8 cellular contexts compared by ENCODE assay signal in the genomic region with DNA sequence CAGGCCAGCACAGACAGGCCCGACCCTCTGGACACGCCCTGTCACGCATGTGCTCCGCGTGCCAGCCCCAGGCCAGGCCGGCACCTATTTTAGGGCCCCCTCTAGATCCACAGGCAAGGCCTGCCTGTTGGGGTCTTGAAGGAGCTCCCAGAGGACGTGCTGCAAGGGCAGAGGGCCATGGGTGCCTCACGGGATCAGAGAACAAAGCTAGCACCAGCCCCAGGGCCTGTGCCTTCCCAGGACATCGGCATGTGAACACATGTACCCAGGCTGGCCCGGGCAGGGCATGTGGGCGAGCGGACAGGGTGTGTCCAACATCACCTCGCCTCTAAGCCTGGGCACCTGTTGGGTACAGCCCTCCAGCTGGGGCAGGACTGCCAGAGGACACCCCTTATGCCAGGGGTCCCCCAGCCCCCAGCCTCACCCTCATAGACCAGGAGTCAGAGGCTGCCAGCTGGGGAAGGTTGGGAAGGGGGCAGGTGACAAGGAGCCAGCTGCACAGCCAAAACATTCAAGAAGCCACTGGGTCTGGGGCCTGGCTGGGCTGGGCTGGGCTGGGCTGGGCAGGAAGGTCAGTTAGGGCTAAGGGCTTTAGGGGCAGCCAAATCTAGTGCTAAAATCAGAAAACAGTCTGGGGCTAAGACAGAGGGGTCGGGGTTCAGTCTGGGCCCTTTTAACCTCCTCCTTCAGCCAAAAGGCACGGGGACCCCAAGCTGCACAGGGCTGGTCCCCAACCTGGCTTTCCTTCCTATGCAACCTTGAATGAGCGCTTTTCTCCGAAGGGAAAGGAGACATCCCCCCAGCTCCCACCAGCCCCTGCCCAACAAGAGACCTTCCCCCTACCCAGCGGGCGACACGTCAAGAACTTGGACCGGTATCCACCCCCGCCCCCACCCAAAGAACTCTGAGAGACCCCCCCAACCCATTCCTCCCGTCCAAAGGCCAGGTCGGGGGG. TPM values are rescaled to one million over a fixed set of nuclear protein-coding genes. Genes with fewer than 3 reads are reported as not detected.
DNase-seq lines count a peak whose midpoint lies in the region; ATAC-seq and TF ChIP-seq lines count a peak whose summit lies in the region.

No MANE protein-coding gene starts in this region.

- H3K4me1 Mint-ChIP-seq in Calu3 (ENCODE audit: low read depth, unreplicated experiment) (peaks cover 21% of the 10 kb centered on the region), immature natural killer cell (peaks cover 70 to 73% of the 10 kb centered on the region in 2 donors)
- peaks cover 61% of the 10 kb centered on the region for H3K4me1 Mint-ChIP-seq in stimulated activated naive CD8-positive, alpha-beta T cell treated with anti-CD3 and anti-CD28 coated beads, Interleukin-15, Interleukin-2, amounts not matched to agents 100 ng/mL and 50 ng/mL, for 24 hours (ENCODE audit: low read depth)

- H3F3A ChIP-seq in OCI-LY1 (ENCODE audit: insufficient read depth, low read length): no peaks in the 10 kb centered on the region

- H3K4me3 Mint-ChIP-seq in Calu3 (ENCODE audit: low read depth, unreplicated experiment) (peak overlapping the region; percentile 86), immature natural killer cell (peak overlapping the region; percentile 89 to 96 (median 94))
- H3K4me3 Mint-ChIP-seq in stimulated activated naive CD8-positive, alpha-beta T cell treated with anti-CD3 and anti-CD28 coated beads, Interleukin-15, Interleukin-2, amounts not matched to agents 100 ng/mL and 50 ng/mL, for 24 hours: peak overlapping the region; percentile 90

- no peaks in the 10 kb centered on the region for H3K9me3 ChIP-seq in OCI-LY1 (ENCODE audit: low read length)
- H3K9me3 ChIP-seq in body of pancreas: no peaks in the 10 kb centered on the region

- intact Hi-C loops in Calu3 (cut with micrococcal nuclease; ENCODE audit: unreplicated experiment) (no loop called here), body of pancreas (cut with DNase I) (no loop called here)

- H3K27me3 ChIP-seq in OCI-LY1 (ENCODE audit: insufficient read depth, low read length) (no peaks in the 10 kb centered on the region), body of pancreas (no peaks in the 10 kb centered on the region)

- peak in 2 of 3 donors; percentile 32 to 56 for TF ChIP-seq POLR2A in body of pancreas (IDR thresholded peaks at IDR 0.05)

- CTCF ChIA-PET in Calu3 (lab: Charles Lee): interaction anchor here (0.6 to 0.7 kb wide), 2 partner anchors 20 to 165 kb away, joined by 3 to 4 read pairs; no protein-coding TSS in a partner anchor

- no peak overlapping the region for H2AFZ ChIP-seq in OCI-LY1 (ENCODE audit: low read length)

- H4K20me1 ChIP-seq in OCI-LY1 (ENCODE audit: insufficient read depth, low read length): no peaks in the 10 kb centered on the region

- H3K4me2 ChIP-seq in OCI-LY1 (ENCODE audit: low read length): peak overlapping the region; percentile 68

- H3K36me3 Mint-ChIP-seq in Calu3 (ENCODE audit: insufficient read depth, unreplicated experiment): peaks cover 89% of the 10 kb centered on the region
- H3K36me3 Mint-ChIP-seq in immature natural killer cell: no peaks in the 10 kb centered on the region
- peaks cover 38% of the 10 kb centered on the region for H3K36me3 Mint-ChIP-seq in stimulated activated naive CD8-positive, alpha-beta T cell treated with anti-CD3 and anti-CD28 coated beads, Interleukin-15, Interleukin-2, amounts not matched to agents 100 ng/mL and 50 ng/mL, for 24 hours (ENCODE audit: low read depth)

- H3K9me2 ChIP-seq in OCI-LY1 (ENCODE audit: low read depth, low read length): no peaks in the 10 kb centered on the region

- peak overlapping the region; percentile 52; the same call in 1 of the 2 replicates for H3K9ac ChIP-seq in OCI-LY1 (ENCODE audit: low read length)

- WGBS in body of pancreas, 2 donors: 16 to 43% methylated on average over 12 to 24 of the region's 24 CpGs

- no peaks in the 10 kb centered on the region for H3K27me3 Mint-ChIP-seq in Calu3 (ENCODE audit: unreplicated experiment)
- peaks cover 59 to 76% (median 74%) of the 10 kb centered on the region in 3 donors for H3K27me3 Mint-ChIP-seq in immature natural killer cell (ENCODE audit: low read depth in 3 of 3)
- no peaks in the 10 kb centered on the region for H3K27me3 Mint-ChIP-seq in stimulated activated naive CD8-positive, alpha-beta T cell treated with anti-CD3 and anti-CD28 coated beads, Interleukin-15, Interleukin-2, amounts not matched to agents 100 ng/mL and 50 ng/mL, for 24 hours

- H3K9me3 Mint-ChIP-seq in Calu3 (ENCODE audit: low read depth, unreplicated experiment) (no peaks in the 10 kb centered on the region), immature natural killer cell (peaks cover 0 to 9% (median 1%) of the 10 kb centered on the region in 6 donors)
- H3K9me3 Mint-ChIP-seq in stimulated activated naive CD8-positive, alpha-beta T cell treated with anti-CD3 and anti-CD28 coated beads, Interleukin-15, Interleukin-2, amounts not matched to agents 100 ng/mL and 50 ng/mL, for 24 hours: no peaks in the 10 kb centered on the region

- H3K27ac ChIP-seq in OCI-LY1 (ENCODE audit: low read depth, low read length, poor library complexity, severe bottlenecking): no peak overlapping the region
- peak overlapping the region; percentile 90 to 96 (median 94) for H3K27ac ChIP-seq in body of pancreas

- BruUV-seq in Calu3 (replicated peaks; lab: Mats Ljungman, UMichigan): TSS peak; percentile 49

- H3K36me3 ChIP-seq in OCI-LY1 (ENCODE audit: insufficient read depth, low read length) (no peaks in the 10 kb centered on the region), body of pancreas (replicated peaks in 1 of 2; ENCODE audit: insufficient read depth in 1 of 2, low read depth in 2 of 2) (no peaks in the 10 kb centered on the region)

- peak overlapping the region; percentile 59 for H3K4me3 ChIP-seq in OCI-LY1 (ENCODE audit: low read depth, low read length, poor library complexity, severe bottlenecking)
- peak overlapping the region; percentile 76 to 96 for H3K4me3 ChIP-seq in body of pancreas

- H3K4me1 ChIP-seq in OCI-LY1 (ENCODE audit: insufficient read depth, low read length, severe bottlenecking): peaks cover 51% of the 10 kb centered on the region
- H3K4me1 ChIP-seq in body of pancreas: peaks cover 62% of the 10 kb centered on the region

- H3K27ac Mint-ChIP-seq in Calu3 (ENCODE audit: unreplicated experiment) (peak overlapping the region; percentile 96), immature natural killer cell (peak overlapping the region; percentile 99 to 100 (median 99))
- H3K27ac Mint-ChIP-seq in stimulated activated naive CD8-positive, alpha-beta T cell treated with anti-CD3 and anti-CD28 coated beads, Interleukin-15, Interleukin-2, amounts not matched to agents 100 ng/mL and 50 ng/mL, for 24 hours: peak overlapping the region; percentile 96

- no peaks in the 10 kb centered on the region for H3K79me2 ChIP-seq in OCI-LY1 (ENCODE audit: insufficient read depth, low read length)

- TF ChIP-seq CTCF in Calu3 (IDR thresholded peaks at IDR 0.05; ENCODE audit: unreplicated experiment) (no peak), OCI-LY1 (IDR thresholded peaks at IDR 0.05; ENCODE audit: low read length) (no peak), body of pancreas (IDR thresholded peaks at IDR 0.05) (no peak)

- DNase-seq in Calu3: no peak
- peak; percentile 48 to 77 (median 54) for DNase-seq in body of pancreas
- DNase-seq in immature natural killer cell: peak in 2 of 3 donors; percentile 66 to 67
- no peak for DNase-seq in NCI-H2081 treated with DMSO at 0.1 percent for 48 hours (lab: John Stamatoyannopoulos, UW)

- ATAC-seq in body of pancreas (no peak), GM18867 (IDR thresholded peaks at IDR 0.05; ENCODE audit: unreplicated experiment) (no peak), GM19455 (IDR thresholded peaks at IDR 0.05; ENCODE audit: unreplicated experiment) (no peak)

RNA-seq across cellular contexts. Expression of a gene that starts 35.3 kb away (rescaled TPM):
- total RNA-seq in Calu3 (2022): 1.2 TPM in 1 of 2 replicates, not detected in the other
- total RNA-seq in body of pancreas: not detected
- polyA plus RNA-seq in immature natural killer cell: not detected

RNA-seq across cellular contexts. Expression of a gene that starts 46.4 kb away (rescaled TPM):
- 10.7 and 11.5 TPM in 2 replicates for total RNA-seq in Calu3 (2022)
- 10 to 100 TPM in 1 of 2 donors, 1 to 10 TPM in 1; 3.4 to 12.5 TPM for total RNA-seq in body of pancreas
- polyA plus RNA-seq in immature natural killer cell: 1 to 10 TPM in 1 of 3 donors, under 1 TPM in 1, not detected in 1; 0.62 to 1.2 TPM

Comparison
In these comparisons a context has a peak if more than half of its experiments do, and no peak if none do; other contexts are left out.
1. DNase-seq: peak in body of pancreas (4 of 4) and immature natural killer cell (2 of 3); none in Calu3 (single experiment) and NCI-H2081 treated with DMSO at 0.1 percent for 48 hours (single experiment).
2. Peak in every context shown above with its lines, with median percentiles within 50 percentile points of each other: H3K27ac Mint-ChIP-seq and H3K4me3 Mint-ChIP-seq.